Comparison of ENCODE assay signal across 14 cellular contexts in genomic region chrY:19059733-19060132, GRCh38.
"Had no signal": no experiment of that assay in that cellular context is flagged by ENCODE, and none has a peak within 500 bp of the region (broad histone marks: within the 10 kb centered on the region; RNA-seq: fewer than 3 reads in every experiment).

No MANE protein-coding gene starts in this region.

- ATAC-seq: activated CD8-positive, alpha-beta T cell treated with anti-CD3 and anti-CD28 coated beads, Interleukin-2, amount 10 ng/mL, durations not matched to agents 7 days and 5 days; gastroesophageal sphincter; natural killer cell treated with Interleukin-12 subunit alpha and Interleukin-12 subunit beta and Interleukin-15 and Interleukin-18, amount 100 ng/mL, for 72 hours; right lobe of liver; SK-N-SH treated with all-trans-retinoic acid at 6 μM for 48 hours had no signal

- H3K9me3 ChIP-seq: adrenal gland, gastroesophageal sphincter, right lobe of liver, stomach, testis, upper lobe of left lung had no signal

- H3K27me3 ChIP-seq: adrenal gland, gastroesophageal sphincter, right lobe of liver, stomach, testis, upper lobe of left lung had no signal

- H3K4me3 ChIP-seq: adrenal gland, gastroesophageal sphincter, right lobe of liver, stomach, testis, upper lobe of left lung had no signal

- H3K36me3 ChIP-seq: adrenal gland, gastroesophageal sphincter, right lobe of liver, stomach, upper lobe of left lung, WERI-Rb-1 had no signal

- DNase-seq: activated CD4-positive, alpha-beta T cell treated with anti-CD3 and anti-CD28 coated beads for 48 hours; activated CD8-positive, alpha-beta memory T cell treated with anti-CD3 and anti-CD28 coated beads, Interleukin-2, amount 50 U/mL, for 4 hours; activated CD8-positive, alpha-beta T cell treated with anti-CD3 and anti-CD28 coated beads, Interleukin-2, amount 10 ng/mL, durations not matched to agents 7 days and 5 days; activated effector memory CD4-positive, alpha-beta T cell treated with anti-CD3 and anti-CD28 coated beads, Interleukin-2, amount 50 U/mL, for 16 hours; activated T-cell treated with anti-CD3 and anti-CD28 coated beads, Interleukin-2, amount 50 U/mL, for 48 hours; adrenal gland; right lobe of liver; stomach; testis; upper lobe of left lung; WERI-Rb-1 had no signal

- H3K27ac ChIP-seq: adrenal gland, gastroesophageal sphincter, right lobe of liver, stomach, testis, upper lobe of left lung, WERI-Rb-1 had no signal

- H3K4me1 ChIP-seq: adrenal gland, gastroesophageal sphincter, right lobe of liver, stomach, testis, upper lobe of left lung had no signal
